9 cellular contexts compared by ENCODE assay signal in the genomic region with DNA sequence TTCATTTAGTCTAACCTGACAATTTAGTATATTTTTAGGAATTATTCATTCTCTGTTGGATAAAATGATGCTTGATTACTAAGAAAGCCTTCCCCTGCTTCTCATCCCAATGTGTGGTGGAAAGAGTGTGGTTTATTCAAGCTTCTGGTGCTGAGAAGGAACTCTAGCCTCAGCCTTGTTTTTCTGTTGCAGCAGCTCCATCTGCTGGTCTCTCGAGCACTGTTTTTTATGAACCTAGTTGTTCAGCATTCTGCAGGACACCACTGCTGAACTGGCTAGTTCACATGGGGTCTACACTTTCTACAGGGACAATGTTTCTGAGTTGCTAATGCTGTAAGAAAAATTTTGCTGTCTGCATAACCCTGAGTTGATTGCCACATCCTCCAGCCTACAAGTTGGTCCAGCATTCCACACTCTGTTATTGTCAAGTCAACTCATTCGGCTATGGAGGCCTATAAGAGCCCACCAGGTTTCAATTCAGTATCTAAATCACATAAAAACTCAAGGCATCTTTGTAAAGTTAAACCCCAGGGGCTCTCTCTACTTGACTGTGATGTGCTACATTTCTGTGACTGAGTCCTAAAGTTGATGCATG. TPM values are rescaled to one million over a fixed set of nuclear protein-coding genes. Genes with fewer than 3 reads are reported as not detected.
A peak's percentile ranks its signal among the peaks of the same experiment; 100 is the strongest.
DNase-seq lines count a peak whose midpoint lies in the region; ATAC-seq, FAIRE-seq and TF ChIP-seq lines count a peak whose summit lies in the region.
"Had no signal": no experiment of that assay in that cellular context is flagged by ENCODE, and none has a peak within 500 bp of the region (broad histone marks: within the 10 kb centered on the region; RNA-seq: fewer than 3 reads in every experiment).

No MANE protein-coding gene starts in this region.

- ATAC-seq in GM19395 (IDR thresholded peaks at IDR 0.05; ENCODE audit: unreplicated experiment): peak; percentile 85
- ATAC-seq in K562: peak; percentile 95
- ATAC-seq in GM19452 (IDR thresholded peaks at IDR 0.05; ENCODE audit: unreplicated experiment): no peak

- H3K4me2 ChIP-seq in K562 (ENCODE audit: insufficient read depth, low read length): no peak overlapping the region

- H3K36me3 ChIP-seq in K562 (ENCODE audit: control insufficient read depth, insufficient read depth, low read length): no peaks in the 10 kb centered on the region

- peaks cover 56% of the 10 kb centered on the region for H3K27me3 Mint-ChIP-seq in Calu3 (ENCODE audit: unreplicated experiment)
- H3K27me3 Mint-ChIP-seq in T-helper 2 cell treated with Interferon-gamma antibody and Interleukin-4, amounts not matched to agents 5 μg/mL and 100 μg/mL, for 36 hours (ENCODE audit: low read depth): peaks cover 12% of the 10 kb centered on the region

- TF ChIP-seq CTCF in Calu3 (IDR thresholded peaks at IDR 0.05; ENCODE audit: unreplicated experiment) (peak; percentile 27), K562 (IDR thresholded peaks at IDR 0.05 in 2 of 3, conservative IDR thresholded peaks at IDR 0.05 in 1 of 3; ENCODE audit: insufficient read depth in 2 of 3, low read depth in 1 of 3, low read length in 3 of 3) (peak; percentile 75 to 89 (median 84))

- H3K9me3 ChIP-seq in K562 (replicated peaks; ENCODE audit: control insufficient read depth, insufficient read depth, low read depth, low read length): no peaks in the 10 kb centered on the region; the same call in 1 of the 2 replicates

- no peaks in the 10 kb centered on the region for H3K4me1 Mint-ChIP-seq in Calu3 (ENCODE audit: low read depth, unreplicated experiment)
- peaks cover 3% of the 10 kb centered on the region for H3K4me1 Mint-ChIP-seq in T-helper 2 cell treated with Interferon-gamma antibody and Interleukin-4, amounts not matched to agents 5 μg/mL and 100 μg/mL, for 36 hours (ENCODE audit: low read depth)

- no peak overlapping the region for H3K27ac ChIP-seq in K562 (ENCODE audit: extremely low read depth, low read depth, low read length)

- no peaks in the 10 kb centered on the region for H3K4me1 ChIP-seq in K562 (replicated peaks in 1 of 2; ENCODE audit: control insufficient read depth in 2 of 2, insufficient read depth in 2 of 2, low read length in 2 of 2)

- POLR2A ChIA-PET in K562 (lab: Yijun Ruan, JAX): interaction anchor here (0.6 to 1.4 kb wide), 4 partner anchors 8 to 37 kb away, joined by 3 read pairs; no protein-coding TSS in a partner anchor

- H4K20me1 ChIP-seq in K562 (replicated peaks; ENCODE audit: control insufficient read depth, insufficient read depth, low read length): no peaks in the 10 kb centered on the region

- TF ChIP-seq EP300 in K562 (IDR thresholded peaks at IDR 0.05; ENCODE audit: low read length): no peak

- H3K27me3 ChIP-seq in K562 (ENCODE audit: control insufficient read depth in 2 of 2, insufficient read depth in 2 of 2, low read length in 2 of 2): no peaks in the 10 kb centered on the region

- no peak overlapping the region for H3K4me3 ChIP-seq in Jurkat, Clone E6-1 (ENCODE audit: low read length)
- H3K4me3 ChIP-seq in K562: no peak overlapping the region

- BruUV-seq in Calu3 (replicated peaks; lab: Mats Ljungman, UMichigan) (no TSS peak), K562 (replicated peaks; lab: Mats Ljungman, UMichigan) (no TSS peak)

- H3K9ac ChIP-seq in K562 (ENCODE audit: insufficient read depth in 1 of 2, low read depth in 2 of 2, low read length in 2 of 2): no peak overlapping the region

- intact Hi-C loops in Calu3 (cut with micrococcal nuclease; ENCODE audit: unreplicated experiment): loop anchor here (1.0 kb wide), 2 partner anchors 19 to 54 kb away; no protein-coding TSS in a partner anchor
- intact Hi-C loops in K562 (cut with micrococcal nuclease): loop anchor here (1.0 to 5.0 kb wide), 4 partner anchors 19 to 380 kb away; no protein-coding TSS in a partner anchor

- CTCF ChIA-PET in Calu3 (lab: Charles Lee) (interaction anchor here (0.6 to 1.2 kb wide), 3 partner anchors 51 to 146 kb away, joined by 3 to 5 read pairs (median 3); a partner anchor contains a TSS), K562 (lab: Yijun Ruan, JAX; ENCODE audit: low intra/inter-chr PET ratio) (interaction anchor here (0.7 to 2.1 kb wide), 8 partner anchors 20 to 378 kb away, joined by 3 to 16 read pairs (median 8); no protein-coding TSS in a partner anchor)

- DNase-seq in Calu3 (peak; percentile 37), K562 (ENCODE audit: extremely low read depth in 1 of 4, low spot score in 3 of 4) (peak; percentile 24 to 76 (median 40)), inferior parietal cortex (ENCODE audit: extremely low spot score) (peak; percentile 82)
- DNase-seq in Jurkat, Clone E6-1 (ENCODE audit: low read depth, low spot score): peak; percentile 63
- peak; percentile 36 for DNase-seq in T-helper 2 cell treated with Interferon-gamma antibody and Interleukin-4, amounts not matched to agents 5 μg/mL and 100 μg/mL, for 36 hours (ENCODE audit: low spot score)
- peak; percentile 48 to 68 for DNase-seq in stimulated activated CD4-positive, alpha-beta T cell treated with anti-CD3 and anti-CD28 coated beads, Interleukin-2, amount 100 ng/mL, for 24 hours

- H2AFZ ChIP-seq in K562 (ENCODE audit: low read depth, low read length): no peak overlapping the region

- peak; percentile 91 for FAIRE-seq in K562 (lab: Jason Lieb, UNC)

- WGBS in K562 (ENCODE audit: insufficient coverage, low coverage, missing lambda C conversion rate): 52% methylated on average over 2 of the region's 2 CpGs

- no peaks in the 10 kb centered on the region for H3K79me2 ChIP-seq in K562 (ENCODE audit: control insufficient read depth, insufficient read depth, low read length)

- no peak overlapping the region for H3K27ac Mint-ChIP-seq in Calu3 (ENCODE audit: unreplicated experiment)
- no peak overlapping the region for H3K27ac Mint-ChIP-seq in T-helper 2 cell treated with Interferon-gamma antibody and Interleukin-4, amounts not matched to agents 5 μg/mL and 100 μg/mL, for 36 hours

- no peak overlapping the region for H3K4me3 Mint-ChIP-seq in Calu3 (ENCODE audit: low read depth, unreplicated experiment)
- H3K4me3 Mint-ChIP-seq in T-helper 2 cell treated with Interferon-gamma antibody and Interleukin-4, amounts not matched to agents 5 μg/mL and 100 μg/mL, for 36 hours: no peak overlapping the region

- no peaks in the 10 kb centered on the region for H3K9me3 Mint-ChIP-seq in Calu3 (ENCODE audit: low read depth, unreplicated experiment)
- H3K9me3 Mint-ChIP-seq in T-helper 2 cell treated with Interferon-gamma antibody and Interleukin-4, amounts not matched to agents 5 μg/mL and 100 μg/mL, for 36 hours: no peaks in the 10 kb centered on the region

- no peaks in the 10 kb centered on the region for H3K9me1 ChIP-seq in K562 (ENCODE audit: control insufficient read depth, insufficient read depth, low read length)

- in situ Hi-C loops in K562 (cut with MboI): no loop called here

- no peak for TF ChIP-seq POLR2A in K562 (conservative IDR thresholded peaks at IDR 0.05)

- no peaks in the 10 kb centered on the region for H3K36me3 Mint-ChIP-seq in Calu3 (ENCODE audit: insufficient read depth, unreplicated experiment)
- no peaks in the 10 kb centered on the region for H3K36me3 Mint-ChIP-seq in T-helper 2 cell treated with Interferon-gamma antibody and Interleukin-4, amounts not matched to agents 5 μg/mL and 100 μg/mL, for 36 hours (ENCODE audit: low read depth)

- TF ChIP-seq RAD21 in K562 (CRISPR knock-in tag; conservative IDR thresholded peaks at IDR 0.05 in 1 of 2, IDR thresholded peaks at IDR 0.05 in 1 of 2): peak; percentile 86 to 94

RNA-seq across cellular contexts. Expression of a gene that starts 14.3 kb away (rescaled TPM):
- total RNA-seq in Calu3 (2022) (not detected in 2 replicates), K562 (2014; rRNA removed) (0.23 and 0.65 TPM in 2 replicates), K562 (2014; rRNA removed; fragmentation: Illumina TruSeq; extraction: Trizol) (0.73 and 0.77 TPM in 2 replicates), K562 (2015; rRNA removed; fragmentation: Illumina TruSeq; extraction: Trizol) (0.38 and 0.58 TPM in 2 replicates), K562 (2021) (0.42 and 0.55 TPM in 2 replicates)
- polyA plus RNA-seq in Jurkat, Clone E6-1 (2012; ENCODE audit: insufficient read depth, insufficient read length): not detected
- total RNA-seq in K562 (2011; cell fraction: chromatin; rRNA removed; ENCODE audit: low replicate concordance): 11.1 and 11.8 TPM in 2 replicates
- 4.7 and 6.4 TPM in 2 replicates for total RNA-seq in K562 (2011; cell fraction: nucleolus; rRNA removed)
- 17.2 and 55.7 TPM in 2 replicates for total RNA-seq in K562 (2011; cell fraction: nucleoplasm; rRNA removed)
- polyA plus RNA-seq in K562 (2011; rRNA removed) (0.66 and 0.91 TPM in 2 replicates), K562 (2014; fragmentation: Illumina TruSeq; extraction: Trizol) (0.71 and 0.79 TPM in 2 replicates), K562 (2014; fragmentation: Nextera tagmentation; extraction: Ambion mirVana) (under 1 TPM; 0.15 to 0.18 TPM), K562 (2014; rRNA removed) (0.37 and 0.67 TPM in 2 replicates)
- 0.74 and 1.4 TPM in 2 replicates for polyA plus RNA-seq in K562 (2011; cell fraction: cytosol; rRNA removed)
- polyA plus RNA-seq in K562 (2011; cell fraction: nucleus; rRNA removed): 1.0 and 3.0 TPM in 2 replicates
- polyA plus RNA-seq in K562 (2012): 0.29 and 1.0 TPM in 2 replicates
- polyA minus RNA-seq in K562 (2011; rRNA and poly(A)+ RNA removed): 6.1 and 8.9 TPM in 2 replicates
- polyA minus RNA-seq in K562 (2011; cell fraction: cytosol; rRNA and poly(A)+ RNA removed): 0.48 TPM in 1 of 2 replicates, not detected in the other
- polyA minus RNA-seq in K562 (2011; cell fraction: nucleus; rRNA and poly(A)+ RNA removed): 4.2 and 6.1 TPM in 2 replicates

RNA-seq across cellular contexts. Expression of a gene that starts 25.4 kb away (rescaled TPM):
- total RNA-seq in Calu3 (2022) (not detected in 2 replicates), K562 (2014; rRNA removed) (not detected in 2 replicates), K562 (2014; rRNA removed; fragmentation: Illumina TruSeq; extraction: Trizol) (0.03 TPM in 1 of 2 replicates, not detected in the other), K562 (2015; rRNA removed; fragmentation: Illumina TruSeq; extraction: Trizol) (not detected in 2 replicates), K562 (2021) (not detected in 2 replicates)
- not detected for polyA plus RNA-seq in Jurkat, Clone E6-1 (2012; ENCODE audit: insufficient read depth, insufficient read length)
- 0.16 and 0.19 TPM in 2 replicates for total RNA-seq in K562 (2011; cell fraction: chromatin; rRNA removed; ENCODE audit: low replicate concordance)
- total RNA-seq in K562 (2011; cell fraction: nucleolus; rRNA removed): under 0.01 TPM in 1 of 2 replicates, not detected in the other
- 0.07 TPM in 1 of 2 replicates, not detected in the other for total RNA-seq in K562 (2011; cell fraction: nucleoplasm; rRNA removed)
- polyA plus RNA-seq in K562 (2011; rRNA removed) (0.03 and 0.06 TPM in 2 replicates), K562 (2014; fragmentation: Illumina TruSeq; extraction: Trizol) (not detected in 2 replicates), K562 (2014; fragmentation: Nextera tagmentation; extraction: Ambion mirVana) (under 1 TPM; 0.08 to 0.11 TPM), K562 (2014; rRNA removed) (0.05 TPM in 1 of 2 replicates, not detected in the other)
- polyA plus RNA-seq in K562 (2011; cell fraction: cytosol; rRNA removed): 0.10 and 0.21 TPM in 2 replicates
- 0.01 and 0.23 TPM in 2 replicates for polyA plus RNA-seq in K562 (2011; cell fraction: nucleus; rRNA removed)
- 0.05 and 0.11 TPM in 2 replicates for polyA plus RNA-seq in K562 (2012)
- 0.28 TPM in 1 of 2 replicates, not detected in the other for polyA minus RNA-seq in K562 (2011; rRNA and poly(A)+ RNA removed)
- polyA minus RNA-seq in K562 (2011; cell fraction: cytosol; rRNA and poly(A)+ RNA removed): not detected in 2 replicates
- 0.13 TPM in 1 of 2 replicates, not detected in the other for polyA minus RNA-seq in K562 (2011; cell fraction: nucleus; rRNA and poly(A)+ RNA removed)
- polyA plus RNA-seq: adipose tissue had no signal

RNA-seq across cellular contexts. Expression of a gene that starts 42.0 kb away (rescaled TPM):
- total RNA-seq in Calu3 (2022) (0.09 TPM in 1 of 2 replicates, not detected in the other), K562 (2014; rRNA removed) (0.41 and 0.50 TPM in 2 replicates), K562 (2014; rRNA removed; fragmentation: Illumina TruSeq; extraction: Trizol) (0.69 and 0.80 TPM in 2 replicates), K562 (2015; rRNA removed; fragmentation: Illumina TruSeq; extraction: Trizol) (0.47 and 0.72 TPM in 2 replicates), K562 (2021) (0.34 and 0.35 TPM in 2 replicates)
- not detected for polyA plus RNA-seq in Jurkat, Clone E6-1 (2012; ENCODE audit: insufficient read depth, insufficient read length)
- 5.9 and 12.5 TPM in 2 replicates for total RNA-seq in K562 (2011; cell fraction: chromatin; rRNA removed; ENCODE audit: low replicate concordance)
- total RNA-seq in K562 (2011; cell fraction: nucleolus; rRNA removed): 3.2 and 5.7 TPM in 2 replicates
- 8.9 and 22.8 TPM in 2 replicates for total RNA-seq in K562 (2011; cell fraction: nucleoplasm; rRNA removed)
- polyA plus RNA-seq in K562 (2011; rRNA removed) (0.11 and 0.18 TPM in 2 replicates), K562 (2014; fragmentation: Illumina TruSeq; extraction: Trizol) (not detected in 2 replicates), K562 (2014; fragmentation: Nextera tagmentation; extraction: Ambion mirVana) (under 1 TPM in 1 of 2 experiments, not detected in 1; 0.04 TPM), K562 (2014; rRNA removed) (0.05 and 0.11 TPM in 2 replicates)
- polyA plus RNA-seq in K562 (2011; cell fraction: cytosol; rRNA removed): not detected in 2 replicates
- polyA plus RNA-seq in K562 (2011; cell fraction: nucleus; rRNA removed): 1.4 and 2.5 TPM in 2 replicates
- 0.01 and 0.08 TPM in 2 replicates for polyA plus RNA-seq in K562 (2012)
- polyA minus RNA-seq in K562 (2011; rRNA and poly(A)+ RNA removed): 6.1 and 6.3 TPM in 2 replicates
- not detected in 2 replicates for polyA minus RNA-seq in K562 (2011; cell fraction: cytosol; rRNA and poly(A)+ RNA removed)
- 7.9 and 8.8 TPM in 2 replicates for polyA minus RNA-seq in K562 (2011; cell fraction: nucleus; rRNA and poly(A)+ RNA removed)
- polyA plus RNA-seq: adipose tissue had no signal
